In genomic region chr1:100351095-100351884, GRCh38 we compare ENCODE assay signal across 8 cellular contexts. TPM values are rescaled to one million over a fixed set of nuclear protein-coding genes. Genes with fewer than 3 reads are reported as not detected.
DNase-seq lines count a peak whose midpoint lies in the region; ATAC-seq and TF ChIP-seq lines count a peak whose summit lies in the region.

No MANE protein-coding gene starts in this region.

- H3K79me2 ChIP-seq in OCI-LY7 (ENCODE audit: insufficient read depth, low read depth, low read length): no peaks in the 10 kb centered on the region

- H3K4me3 ChIP-seq in OCI-LY7 (ENCODE audit: low read depth, low read length, poor library complexity, severe bottlenecking) (peak overlapping the region; percentile 96), mucosa of rectum (ENCODE audit: low read length in 2 of 2) (peak overlapping the region; percentile 93 to 97)

- peak overlapping the region; percentile 84 to 92 for H3K9ac ChIP-seq in mucosa of rectum (ENCODE audit: low read depth in 1 of 2, low read length in 2 of 2)

- H3K9me2 ChIP-seq in OCI-LY7 (ENCODE audit: insufficient read depth, low read length): no peaks in the 10 kb centered on the region

- H3K27me3 ChIP-seq in mucosa of rectum (ENCODE audit: control insufficient read depth in 2 of 2, insufficient read depth in 2 of 2, low read length in 2 of 2): no peaks in the 10 kb centered on the region

- peak; percentile 70 for ATAC-seq in GM21528 (IDR thresholded peaks at IDR 0.05; ENCODE audit: low FRiP score, unreplicated experiment)

- H3K9me3 ChIP-seq in OCI-LY7 (ENCODE audit: low read length) (no peaks in the 10 kb centered on the region), mucosa of rectum (ENCODE audit: control insufficient read depth in 2 of 2, low read length in 2 of 2) (no peaks in the 10 kb centered on the region)

- TF ChIP-seq POLR2A in erythroblast (IDR thresholded peaks at IDR 0.05; ENCODE audit: low read length): peak; percentile 99

- POLR2A ChIA-PET in OCI-LY7 (lab: Charles Lee): interaction anchor here (0.6 to 1.4 kb wide), 7 partner anchors 64 to 1651 kb away, joined by 3 to 4 read pairs (median 3); no protein-coding TSS in a partner anchor

- 0 out of 2 replicates have a peak, but pooled peaks cover 3% of the 10 kb centered on the region for H4K20me1 ChIP-seq in OCI-LY7 (ENCODE audit: insufficient read depth, low read length)

- peaks cover 24% of the 10 kb centered on the region for H3K4me1 ChIP-seq in OCI-LY7 (ENCODE audit: insufficient read depth, low read length, poor library complexity, severe bottlenecking)
- H3K4me1 ChIP-seq in mucosa of rectum (ENCODE audit: control insufficient read depth in 2 of 2, insufficient read depth in 2 of 2, low read length in 2 of 2): peaks cover 14 to 20% of the 10 kb centered on the region in 2 donors

- CTCF ChIA-PET in OCI-LY7 (lab: Charles Lee; ENCODE audit: unreplicated experiment): interaction anchor here (0.7 kb wide), 1 partner anchor 114 kb away, joined by 4 read pairs; no protein-coding TSS in a partner anchor

- H3K4me2 ChIP-seq in OCI-LY7 (ENCODE audit: low read length): peak overlapping the region; percentile 100

- H3K36me3 ChIP-seq in OCI-LY7 (ENCODE audit: insufficient read depth, low read length) (no peaks in the 10 kb centered on the region), mucosa of rectum (ENCODE audit: control insufficient read depth in 2 of 2, insufficient read depth in 2 of 2, low read length in 2 of 2) (peaks cover 0 to 3% of the 10 kb centered on the region in 2 donors)

- H2AFZ ChIP-seq in OCI-LY7 (ENCODE audit: low read length): peak overlapping the region; percentile 95

- no TSS peak for BruUV-seq in OCI-LY7 (replicated peaks; lab: Mats Ljungman, UMichigan)

- DNase-seq in DMS153 treated with DMSO at 0.1 percent for 48 hours (lab: John Stamatoyannopoulos, UW; ENCODE audit: unreplicated experiment) (peak; percentile 53), HuH-7.5 (ENCODE audit: low spot score) (peak; percentile 59), OCI-LY7 (ENCODE audit: low spot score) (peak; percentile 93), activated T-cell treated with anti-CD3 and anti-CD28 coated beads for 4 hours (peak; percentile 74), erythroblast (lab: John Stamatoyannopoulos, UW) (peak; percentile 96 to 97)
- DNase-seq in stimulated activated CD8-positive, alpha-beta memory T cell treated with anti-CD3 and anti-CD28 coated beads, Interleukin-4, amount 100 ng/mL, for 4 hours (ENCODE audit: low read depth in 2 of 2, low spot score in 1 of 2): peak; percentile 63 to 67

- H3K27ac ChIP-seq in OCI-LY7 (ENCODE audit: low read depth, low read length, poor library complexity, severe bottlenecking): peak overlapping the region; percentile 66
- H3K27ac ChIP-seq in mucosa of rectum (ENCODE audit: low read depth in 2 of 2, low read length in 2 of 2): peak overlapping the region; percentile 93

- peak; percentile 74 for TF ChIP-seq CTCF in OCI-LY7 (conservative IDR thresholded peaks at IDR 0.05; ENCODE audit: low read length)

- intact Hi-C loops in OCI-LY7 (cut with micrococcal nuclease; ENCODE audit: unreplicated experiment): loop anchor here (1.0 to 5.0 kb wide), 5 partner anchors 84 to 676 kb away; partner anchors contain the start of genes DBT, DPH5, EXTL2 and RTCA

RNA-seq across cellular contexts. Expression of gene CDC14A, which starts 1.0 kb away (rescaled TPM):
- 4.9 and 9.9 TPM in 2 replicates for total RNA-seq in OCI-LY7 (2014; rRNA removed; shearing (Covaris generic))
- 7.2 and 8.2 TPM in 2 replicates for total RNA-seq in OCI-LY7 (2022)

Comparison
In these comparisons a context has a peak if more than half of its experiments do, and no peak if none do; other contexts are left out.
1. Peak in every context shown above with its lines: DNase-seq, ATAC-seq, H3K4me3 ChIP-seq and H3K27ac ChIP-seq.